Comparison of ENCODE assay signal across 8 cellular contexts in the genomic region with DNA sequence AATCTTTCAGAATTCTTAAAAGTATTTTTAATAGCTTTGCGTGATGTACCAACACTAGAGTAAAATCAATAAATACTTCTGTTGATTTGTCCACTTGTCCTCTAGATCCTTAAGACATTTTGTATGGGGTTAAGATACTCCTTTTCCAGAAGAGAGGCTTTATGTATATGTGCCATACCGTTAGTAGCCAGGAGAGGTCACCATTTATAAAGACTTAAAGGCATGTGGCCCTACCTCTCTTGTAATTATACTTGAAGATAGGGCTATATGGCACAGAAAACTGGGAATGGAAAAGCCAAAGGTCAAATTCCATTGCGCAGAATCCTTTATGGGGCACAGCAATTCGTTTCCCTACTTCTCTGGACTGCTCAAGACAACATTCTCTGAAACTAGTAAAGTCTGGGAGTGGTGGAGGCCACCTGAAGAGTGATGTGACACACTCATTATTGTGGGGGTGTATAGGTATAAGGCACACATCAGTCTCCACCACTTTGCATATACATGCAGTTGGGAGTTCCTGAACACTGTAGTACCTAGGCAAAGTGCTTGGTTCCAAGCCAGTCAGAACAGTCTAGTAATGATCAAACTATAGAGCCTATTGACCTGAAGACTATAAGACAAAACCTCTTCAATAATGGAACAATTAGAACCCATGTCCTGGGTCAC.
A peak's percentile ranks its signal among the peaks of the same experiment; 100 is the strongest.
DNase-seq lines count a peak whose midpoint lies in the region; ATAC-seq and TF ChIP-seq lines count a peak whose summit lies in the region.

No MANE protein-coding gene starts in this region.

- ATAC-seq in GM21381 (IDR thresholded peaks at IDR 0.05; ENCODE audit: unreplicated experiment) (peak; percentile 59), HG03521 (IDR thresholded peaks at IDR 0.05; ENCODE audit: unreplicated experiment) (peak; percentile 53)

- no peak overlapping the region for H3K4me3 ChIP-seq in OCI-LY3 (ENCODE audit: low read length)
- H3K4me3 ChIP-seq in choroid plexus epithelial cell (ENCODE audit: low read depth, low read length) = no peak overlapping the region

- no peaks in the 10 kb centered on the region for H3K36me3 ChIP-seq in OCI-LY3 (replicated peaks; ENCODE audit: low read depth, low read length)

- DNase-seq in DMS153 treated with DMSO at 0.1 percent for 48 hours (lab: John Stamatoyannopoulos, UW; ENCODE audit: unreplicated experiment) = peak; percentile 24
- no peak for DNase-seq in DMS153 (lab: John Stamatoyannopoulos, UW)
- peak; percentile 82 for DNase-seq in choroid plexus epithelial cell (ENCODE audit: low read depth)
- peak; percentile 56 to 61 for DNase-seq in lung microvascular endothelial cell (ENCODE audit: low read depth in 2 of 2)
- DNase-seq in nucleus accumbens (lab: John Stamatoyannopoulos, UW) = no peak

- no peak overlapping the region for H2AFZ ChIP-seq in OCI-LY3 (ENCODE audit: low read depth, low read length)

- H3K27me3 ChIP-seq in OCI-LY3 (ENCODE audit: low read depth, low read length) = no peaks in the 10 kb centered on the region

- H3K79me2 ChIP-seq in OCI-LY3 (ENCODE audit: low read length) = no peaks in the 10 kb centered on the region

- no peaks in the 10 kb centered on the region for H4K20me1 ChIP-seq in OCI-LY3 (ENCODE audit: insufficient read depth, low read length)

- H3K4me1 ChIP-seq in OCI-LY3 (ENCODE audit: low read length) = peaks cover 43% of the 10 kb centered on the region

- peak; percentile 68 for TF ChIP-seq CTCF in OCI-LY3 (IDR thresholded peaks at IDR 0.05; ENCODE audit: low read depth, low read length)
- peak; percentile 75 for TF ChIP-seq CTCF in choroid plexus epithelial cell (conservative IDR thresholded peaks at IDR 0.05; ENCODE audit: low read depth, low read length)

- peak overlapping the region; percentile 51 for H3K4me2 ChIP-seq in OCI-LY3 (ENCODE audit: low read length)

- no peak overlapping the region for H3K27ac ChIP-seq in OCI-LY3 (ENCODE audit: low read length)

- H3K9ac ChIP-seq in OCI-LY3 (ENCODE audit: low read length) = no peak overlapping the region

- no peaks in the 10 kb centered on the region for H3K9me3 ChIP-seq in OCI-LY3 (ENCODE audit: insufficient read depth, low read length)

Comparison
In these comparisons a context has a peak if more than half of its experiments do, and no peak if none do; other contexts are left out.
1. DNase-seq: peak in DMS153 treated with DMSO at 0.1 percent for 48 hours (single experiment), choroid plexus epithelial cell (single experiment) and lung microvascular endothelial cell (2 of 2); none in DMS153 (single experiment) and nucleus accumbens (0 of 56).